ENCODE assay signal across 36 cellular contexts in genomic region chr14:74313601-74314000, GRCh38. TPM values are rescaled to one million over a fixed set of nuclear protein-coding genes. Genes with fewer than 3 reads are reported as not detected.
"Had no signal": no experiment of that assay in that cellular context is flagged by ENCODE, and none has a peak within 500 bp of the region (broad histone marks: within the 10 kb centered on the region; RNA-seq: fewer than 3 reads in every experiment).

No MANE protein-coding gene starts in this region.

- DNase-seq: activated CD4-positive, alpha-beta memory T cell treated with anti-CD3 and anti-CD28 coated beads, Interleukin-2, amount 10 ng/mL, durations not matched to agents 7 days and 5 days; activated CD4-positive, alpha-beta T cell treated with anti-CD3 and anti-CD28 coated beads for 1 hour; activated CD4-positive, alpha-beta T cell treated with anti-CD3 and anti-CD28 coated beads for 4 hours; activated CD4-positive, alpha-beta T cell treated with anti-CD3 and anti-CD28 coated beads, Interleukin-2, amount 10 ng/mL, durations not matched to agents 7 days and 5 days; activated CD4-positive, alpha-beta T cell treated with anti-CD3 and anti-CD28 coated beads, Interleukin-2, amount 50 U/mL, for 4 hours; activated CD8-positive, alpha-beta memory T cell treated with anti-CD3 and anti-CD28 coated beads, Interleukin-2, amount 50 U/mL, for 48 hours; activated gamma-delta T cell; activated naive CD4-positive, alpha-beta T cell; activated naive CD4-positive, alpha-beta T cell treated with anti-CD3 and anti-CD28 coated beads, Interleukin-2, amount 10 ng/mL, durations not matched to agents 7 days and 5 days; activated T-cell treated with anti-CD3 and anti-CD28 coated beads for 4 hours; activated T-cell treated with anti-CD3 and anti-CD28 coated beads, Interleukin-2, amount 50 U/mL, for 24 hours; activated T-cell treated with anti-CD3 and anti-CD28 coated beads, Interleukin-2, amount 50 U/mL, for 72 hours; amniotic stem cell; anterior cingulate cortex; brain microvascular endothelial cell; cortex of kidney; dermis blood vessel endothelial cell; effector CD4-positive, alpha-beta T cell; effector memory CD8-positive, alpha-beta T cell; erythroblast; esophagus squamous epithelium; foreskin melanocyte; T-helper 1 cell; T-helper 2 cell had no signal

- H3K4me3 ChIP-seq: esophagus squamous epithelium, gastroesophageal sphincter had no signal

- H3K27ac ChIP-seq: brain microvascular endothelial cell, esophagus squamous epithelium, gastroesophageal sphincter, VCaP had no signal

- H3K27me3 Mint-ChIP-seq: activated CD4-positive, alpha-beta memory T cell treated with anti-CD3 and anti-CD28 coated beads, Interleukin-2, amount 10 ng/mL, durations not matched to agents 7 days and 5 days; activated CD4-positive, alpha-beta T cell treated with anti-CD3 and anti-CD28 coated beads, Interleukin-2, amount 10 ng/mL, durations not matched to agents 7 days and 5 days had no signal

- H3K4me3 Mint-ChIP-seq: activated CD4-positive, alpha-beta memory T cell treated with anti-CD3 and anti-CD28 coated beads, Interleukin-2, amount 10 ng/mL, durations not matched to agents 7 days and 5 days; activated CD4-positive, alpha-beta T cell treated with anti-CD3 and anti-CD28 coated beads, Interleukin-2, amount 10 ng/mL, durations not matched to agents 7 days and 5 days; activated naive CD4-positive, alpha-beta T cell treated with anti-CD3 and anti-CD28 coated beads, Interleukin-2, amount 10 ng/mL, durations not matched to agents 7 days and 5 days; activated naive CD8-positive, alpha-beta T cell; activated T-cell treated with anti-CD3 and anti-CD28 coated beads, Interleukin-2, amount 50 U/mL, for 24 hours; activated T-cell treated with anti-CD3 and anti-CD28 coated beads, Interleukin-2, amount 50 U/mL, for 72 hours; central memory CD8-positive, alpha-beta T cell; effector memory CD8-positive, alpha-beta T cell; WTC11 had no signal

- H3K27ac Mint-ChIP-seq: activated CD4-positive, alpha-beta memory T cell treated with anti-CD3 and anti-CD28 coated beads, Interleukin-2, amount 10 ng/mL, durations not matched to agents 7 days and 5 days; activated CD4-positive, alpha-beta T cell treated with anti-CD3 and anti-CD28 coated beads, Interleukin-2, amount 10 ng/mL, durations not matched to agents 7 days and 5 days; activated naive CD4-positive, alpha-beta T cell treated with anti-CD3 and anti-CD28 coated beads, Interleukin-2, amount 10 ng/mL, durations not matched to agents 7 days and 5 days; activated naive CD8-positive, alpha-beta T cell; activated T-cell treated with anti-CD3 and anti-CD28 coated beads, Interleukin-2, amount 50 U/mL, for 24 hours; activated T-cell treated with anti-CD3 and anti-CD28 coated beads, Interleukin-2, amount 50 U/mL, for 72 hours; WTC11 had no signal

- H3K9me3 Mint-ChIP-seq: activated CD4-positive, alpha-beta memory T cell treated with anti-CD3 and anti-CD28 coated beads, Interleukin-2, amount 10 ng/mL, durations not matched to agents 7 days and 5 days; activated CD4-positive, alpha-beta T cell treated with anti-CD3 and anti-CD28 coated beads, Interleukin-2, amount 10 ng/mL, durations not matched to agents 7 days and 5 days; activated naive CD4-positive, alpha-beta T cell treated with anti-CD3 and anti-CD28 coated beads, Interleukin-2, amount 10 ng/mL, durations not matched to agents 7 days and 5 days; activated T-cell treated with anti-CD3 and anti-CD28 coated beads, Interleukin-2, amount 50 U/mL, for 24 hours; activated T-cell treated with anti-CD3 and anti-CD28 coated beads, Interleukin-2, amount 50 U/mL, for 72 hours; central memory CD8-positive, alpha-beta T cell; effector memory CD8-positive, alpha-beta T cell; WTC11 had no signal

- H3K4me1 Mint-ChIP-seq: activated CD4-positive, alpha-beta memory T cell treated with anti-CD3 and anti-CD28 coated beads, Interleukin-2, amount 10 ng/mL, durations not matched to agents 7 days and 5 days; activated CD4-positive, alpha-beta T cell treated with anti-CD3 and anti-CD28 coated beads, Interleukin-2, amount 10 ng/mL, durations not matched to agents 7 days and 5 days; activated naive CD4-positive, alpha-beta T cell treated with anti-CD3 and anti-CD28 coated beads, Interleukin-2, amount 10 ng/mL, durations not matched to agents 7 days and 5 days; central memory CD8-positive, alpha-beta T cell had no signal

- H3K36me3 Mint-ChIP-seq: activated naive CD4-positive, alpha-beta T cell treated with anti-CD3 and anti-CD28 coated beads, Interleukin-2, amount 10 ng/mL, durations not matched to agents 7 days and 5 days; activated naive CD8-positive, alpha-beta T cell; WTC11 had no signal

- H3K9me3 ChIP-seq: esophagus squamous epithelium, gastroesophageal sphincter had no signal

- ATAC-seq: activated T-cell treated with anti-CD3 and anti-CD28 coated beads, Interleukin-2, amount 50 U/mL, for 72 hours; effector memory CD8-positive, alpha-beta T cell; gastroesophageal sphincter; WTC11 had no signal

- H3K27me3 ChIP-seq: brain microvascular endothelial cell, esophagus squamous epithelium, gastroesophageal sphincter had no signal

- H3K36me3 ChIP-seq: brain microvascular endothelial cell, esophagus squamous epithelium, gastroesophageal sphincter had no signal

- H3K4me1 ChIP-seq: esophagus squamous epithelium, gastroesophageal sphincter had no signal

RNA-seq across cellular contexts. Expression of gene VRTN, which starts 34.7 kb away (rescaled TPM):
- total RNA-seq: activated CD4-positive, alpha-beta memory T cell treated with anti-CD3 and anti-CD28 coated beads, Interleukin-2, amount 10 ng/mL, durations not matched to agents 7 days and 5 days; activated CD4-positive, alpha-beta T cell treated with anti-CD3 and anti-CD28 coated beads, Interleukin-2, amount 10 ng/mL, durations not matched to agents 7 days and 5 days; activated T-cell treated with anti-CD3 and anti-CD28 coated beads, Interleukin-2, amount 50 U/mL, for 72 hours; bronchial epithelial cell; cardiac septum; cerebellum; dermis blood vessel endothelial cell; esophagus squamous epithelium; fibroblast of lung; fibroblast of villous mesenchyme; gastroesophageal sphincter; glomerular endothelial cell had no signal
- polyA plus RNA-seq: adipose tissue, fibroblast of lung had no signal
